8 cellular contexts compared by ENCODE assay signal in the genomic region with DNA sequence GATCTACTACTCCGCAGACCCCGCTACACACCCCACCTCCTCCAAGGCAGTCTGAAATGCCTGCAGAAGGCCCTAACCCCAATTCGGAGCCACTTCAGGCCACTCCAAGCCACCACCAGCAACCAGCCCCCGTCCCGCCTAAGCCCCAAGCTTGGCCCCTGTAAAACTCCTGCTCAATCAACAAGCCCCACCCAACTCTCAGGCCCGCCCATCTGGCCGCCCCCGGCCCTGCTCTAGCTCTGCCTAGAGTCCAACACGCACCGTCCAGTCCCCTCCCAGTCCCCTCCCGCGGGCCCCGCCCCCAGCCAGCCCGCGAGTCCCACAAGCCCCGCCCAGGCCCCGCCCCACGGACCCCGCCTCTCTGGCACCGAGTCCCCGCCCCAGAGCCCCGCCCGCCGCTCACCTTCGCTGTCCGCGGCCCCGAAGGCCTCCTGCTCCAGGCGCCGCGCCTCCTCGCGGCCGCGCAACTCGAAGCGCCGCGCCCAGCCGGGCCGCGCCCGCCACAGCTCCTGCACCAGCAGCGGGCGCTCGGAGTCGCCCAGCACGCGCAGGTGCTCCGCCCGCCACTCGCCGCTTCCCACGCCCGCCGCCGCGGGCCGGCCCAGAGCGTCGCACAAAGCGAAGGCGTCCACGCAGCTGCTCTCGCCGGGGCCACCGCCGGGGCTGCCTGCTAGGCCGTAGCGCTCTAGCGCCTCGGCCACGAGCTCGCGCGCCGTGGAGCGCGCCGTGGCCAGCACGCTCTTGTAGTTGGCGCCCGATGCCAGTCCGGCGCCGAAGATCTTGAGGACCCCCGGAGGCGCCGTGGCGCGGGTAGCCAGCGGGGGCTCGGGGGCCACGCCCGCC. TPM values are rescaled to one million over a fixed set of nuclear protein-coding genes. Genes with fewer than 3 reads are reported as not detected.
DNase-seq lines count a peak whose midpoint lies in the region; ATAC-seq and TF ChIP-seq lines count a peak whose summit lies in the region.

No MANE protein-coding gene starts in this region.

- no peaks in the 10 kb centered on the region for H3K36me3 ChIP-seq in right lobe of liver

- ATAC-seq in GM18520 (IDR thresholded peaks at IDR 0.05; ENCODE audit: unreplicated experiment): peak; percentile 85
- peak; percentile 84 for ATAC-seq in HG03442 (IDR thresholded peaks at IDR 0.05; ENCODE audit: unreplicated experiment)
- peak; percentile 86 to 95 (median 92) for ATAC-seq in right lobe of liver

- no peaks in the 10 kb centered on the region for H3K9me3 ChIP-seq in right lobe of liver

- H3K4me1 ChIP-seq in right lobe of liver: peaks cover 0 to 5% (median 0%) of the 10 kb centered on the region in 4 donors

- H3K27ac ChIP-seq in 22Rv1 (peak overlapping the region; percentile 82), right lobe of liver (peak overlapping the region; percentile 59 to 72 (median 67))

- peak; percentile 82 for TF ChIP-seq CTCF in 22Rv1 (IDR thresholded peaks at IDR 0.05)
- TF ChIP-seq CTCF in right lobe of liver (IDR thresholded peaks at IDR 0.05): peak; percentile 38 to 71 (median 52)

- H3K4me3 ChIP-seq in right lobe of liver: peak overlapping the region; percentile 47 to 58 (median 54)

- DNase-seq in NCI-H526 (lab: John Stamatoyannopoulos, UW): peak; percentile 75 to 96
- peak; percentile 90 for DNase-seq in activated CD4-positive, alpha-beta T cell treated with anti-CD3 and anti-CD28 coated beads, Interleukin-2, amount 50 U/mL, for 4 hours
- DNase-seq in dermis microvascular lymphatic vessel endothelial cell (ENCODE audit: low read depth in 2 of 2): peak; percentile 81 to 96
- peak; percentile 97 to 98 (median 98) for DNase-seq in right lobe of liver
- peak; percentile 95 to 99 for DNase-seq in stimulated activated CD4-positive, alpha-beta T cell treated with anti-CD3 and anti-CD28 coated beads, Interleukin-2, amount 100 ng/mL, for 48 hours

- intact Hi-C loops in right lobe of liver (cut with DNase I): loop anchor here in 1 of 2 donors (10.0 kb wide), 1 partner anchor 64 kb away; a partner anchor contains a TSS

- WGBS in right lobe of liver (ENCODE audit: insufficient coverage, low coverage, low lambda C conversion rate, missing lambda C conversion rate): 10% methylated on average over 6 of the region's 95 CpGs

- peak; percentile 46 for TF ChIP-seq POLR2A in right lobe of liver (IDR thresholded peaks at IDR 0.05)

- no peaks in the 10 kb centered on the region for H3K27me3 ChIP-seq in right lobe of liver

RNA-seq across cellular contexts. Expression of a gene that starts 1.6 kb away (rescaled TPM):
- total RNA-seq in dermis microvascular lymphatic vessel endothelial cell (59.4 and 82.1 TPM in 2 replicates), right lobe of liver (1 to 10 TPM; 2.7 to 6.7 (median 4.9) TPM)

RNA-seq across cellular contexts. Expression of a gene that starts 7.9 kb away (rescaled TPM):
- 0.25 and 0.26 TPM in 2 replicates for total RNA-seq in dermis microvascular lymphatic vessel endothelial cell
- under 1 TPM in 5 of 6 experiments, not detected in 1; 0.10 to 0.35 (median 0.13) TPM for total RNA-seq in right lobe of liver

RNA-seq across cellular contexts. Expression of a gene that starts 13.7 kb away (rescaled TPM):
- total RNA-seq in dermis microvascular lymphatic vessel endothelial cell (6.0 and 7.7 TPM in 2 replicates), right lobe of liver (1 to 10 TPM in 3 of 6 experiments, under 1 TPM in 3; 0.22 to 1.9 (median 0.93) TPM)

RNA-seq across cellular contexts. Expression of a gene that starts 16.5 kb away (rescaled TPM):
- total RNA-seq in dermis microvascular lymphatic vessel endothelial cell (not detected in 2 replicates), right lobe of liver (10 to 100 TPM in 4 of 6 experiments, 1 to 10 TPM in 1, not detected in 1; 5.1 to 55.3 (median 32.7) TPM)

RNA-seq across cellular contexts. Expression of a gene that starts 19.3 kb away (rescaled TPM):
- under 0.01 and 0.13 TPM in 2 replicates for total RNA-seq in dermis microvascular lymphatic vessel endothelial cell
- total RNA-seq in right lobe of liver: under 1 TPM in 5 of 6 experiments, not detected in 1; 0.22 to 0.37 (median 0.24) TPM

Comparison
In these comparisons a context has a peak if more than half of its experiments do, and no peak if none do; other contexts are left out.
1. Peak in every context shown above with its lines: DNase-seq, ATAC-seq, H3K4me3 ChIP-seq and H3K27ac ChIP-seq.